In genomic region chr11:9775393-9775780, GRCh38 we compare ENCODE assay signal across 17 cellular contexts.
A peak's percentile ranks its signal among the peaks of the same experiment; 100 is the strongest.
DNase-seq lines count a peak whose midpoint lies in the region; ATAC-seq and TF ChIP-seq lines count a peak whose summit lies in the region.
"Had no signal": no experiment of that assay in that cellular context is flagged by ENCODE, and none has a peak within 500 bp of the region (broad histone marks: within the 10 kb centered on the region; RNA-seq: fewer than 3 reads in every experiment).

No MANE protein-coding gene starts in this region.

- H3K27ac Mint-ChIP-seq in endodermal cell: no peak overlapping the region
- H3K27ac Mint-ChIP-seq: stimulated activated effector memory CD8-positive, alpha-beta T cell treated with anti-CD3 and anti-CD28 coated beads, Interleukin-12 subunit alpha, Interleukin-12 subunit beta, amount 100 ng/mL, for 72 hours had no signal

- intact Hi-C loops in heart right ventricle (cut with DNase I) (no loop called here), vagina (cut with DNase I) (no loop called here)

- H3K36me3 ChIP-seq in heart right ventricle (peaks cover 0 to 34% (median 14%) of the 10 kb centered on the region in 9 donors), right atrium auricular region (peaks cover 13% of the 10 kb centered on the region), endodermal cell (ENCODE audit: control insufficient read depth, insufficient read depth, low read length) (peaks cover 11% of the 10 kb centered on the region), mesodermal cell (ENCODE audit: control insufficient read depth, insufficient read depth, low read length) (peaks cover 26% of the 10 kb centered on the region), vagina (peaks cover 0 to 13% of the 10 kb centered on the region in 2 donors)

- H3K9ac ChIP-seq in endodermal cell (ENCODE audit: extremely low read depth, low read length, poor library complexity, severe bottlenecking): no peak overlapping the region

- no peaks in the 10 kb centered on the region for H3K27me3 Mint-ChIP-seq in endodermal cell (ENCODE audit: insufficient read depth)

- peaks cover 37% of the 10 kb centered on the region for H3K4me1 Mint-ChIP-seq in endodermal cell
- H3K4me1 Mint-ChIP-seq: stimulated activated effector memory CD8-positive, alpha-beta T cell treated with anti-CD3 and anti-CD28 coated beads, Interleukin-12 subunit alpha, Interleukin-12 subunit beta, amount 100 ng/mL, for 72 hours had no signal

- TF ChIP-seq POLR2A in vagina (IDR thresholded peaks at IDR 0.05): no peak

- H3K4me3 ChIP-seq in heart right ventricle (no peak overlapping the region), right atrium auricular region (no peak overlapping the region), endodermal cell (ENCODE audit: low read length) (no peak overlapping the region), mesodermal cell (ENCODE audit: extremely low read depth, insufficient read depth, low read length, poor library complexity, severe bottlenecking) (no peak overlapping the region), vagina (no peak overlapping the region)

- H3K4me3 Mint-ChIP-seq in endodermal cell: no peak overlapping the region
- H3K4me3 Mint-ChIP-seq: stimulated activated effector memory CD8-positive, alpha-beta T cell treated with anti-CD3 and anti-CD28 coated beads, Interleukin-12 subunit alpha, Interleukin-12 subunit beta, amount 100 ng/mL, for 72 hours had no signal

- no peaks in the 10 kb centered on the region for H3K9me3 Mint-ChIP-seq in endodermal cell
- H3K9me3 Mint-ChIP-seq: stimulated activated effector memory CD8-positive, alpha-beta T cell treated with anti-CD3 and anti-CD28 coated beads, Interleukin-12 subunit alpha, Interleukin-12 subunit beta, amount 100 ng/mL, for 72 hours had no signal

- ATAC-seq in heart right ventricle (peak in 2 of 8 donors; percentile 25 to 27), HG02973 (IDR thresholded peaks at IDR 0.05; ENCODE audit: unreplicated experiment) (no peak), HG02852 (IDR thresholded peaks at IDR 0.05; ENCODE audit: unreplicated experiment) (no peak)
- ATAC-seq: stimulated activated effector memory CD8-positive, alpha-beta T cell treated with anti-CD3 and anti-CD28 coated beads, Interleukin-12 subunit alpha, Interleukin-12 subunit beta, amount 100 ng/mL, for 72 hours had no signal

- H3K36me3 Mint-ChIP-seq in endodermal cell (ENCODE audit: low read depth): peaks cover 11% of the 10 kb centered on the region
- H3K36me3 Mint-ChIP-seq: stimulated activated effector memory CD8-positive, alpha-beta T cell treated with anti-CD3 and anti-CD28 coated beads, Interleukin-12 subunit alpha, Interleukin-12 subunit beta, amount 100 ng/mL, for 72 hours had no signal

- H3K27ac ChIP-seq in heart right ventricle (peak overlapping the region in 7 of 10 donors; percentile 2 to 46 (median 22)), right atrium auricular region (no peak overlapping the region), endodermal cell (ENCODE audit: low read depth, low read length) (no peak overlapping the region), mesodermal cell (ENCODE audit: low read depth, low read length, severe bottlenecking) (peak overlapping the region; percentile 8), vagina (peak overlapping the region; percentile 13)

- H3K9me3 ChIP-seq in heart right ventricle: no peaks in the 10 kb centered on the region
- no peaks in the 10 kb centered on the region for H3K9me3 ChIP-seq in right atrium auricular region
- no peaks in the 10 kb centered on the region for H3K9me3 ChIP-seq in endodermal cell (ENCODE audit: control insufficient read depth, low read length)
- no peaks in the 10 kb centered on the region for H3K9me3 ChIP-seq in mesodermal cell (ENCODE audit: control insufficient read depth, low read length)
- no peaks in the 10 kb centered on the region for H3K9me3 ChIP-seq in vagina

- H3K27me3 ChIP-seq in heart right ventricle (no peaks in the 10 kb centered on the region), right atrium auricular region (no peaks in the 10 kb centered on the region), endodermal cell (ENCODE audit: control insufficient read depth, insufficient read depth, low read length, poor library complexity, severe bottlenecking) (no peaks in the 10 kb centered on the region), vagina (no peaks in the 10 kb centered on the region)

- H3K4me1 ChIP-seq in heart right ventricle (peaks cover 0 to 29% (median 19%) of the 10 kb centered on the region in 9 donors), right atrium auricular region (peaks cover 0 to 23% of the 10 kb centered on the region in 2 donors), endodermal cell (ENCODE audit: control insufficient read depth, insufficient read depth, low read length) (peaks cover 23% of the 10 kb centered on the region), mesodermal cell (ENCODE audit: control insufficient read depth, insufficient read depth, low read length, poor library complexity, severe bottlenecking) (peaks cover 25% of the 10 kb centered on the region), vagina (peaks cover 17% of the 10 kb centered on the region)

- WGBS in heart right ventricle, 2 donors: 21 to 51% methylated on average over 2 of the region's 2 CpGs
- WGBS in endodermal cell (ENCODE audit: insufficient coverage in 1 of 2, insufficient read length in 1 of 2), 2 experiments: 63% methylated on average over 2 of the region's 2 CpGs; no CpG with 5 or more reads in 1 of the 2 experiments
- WGBS in mesodermal cell (ENCODE audit: insufficient coverage in 2 of 2), 2 experiments: no CpG with 5 or more reads among the region's 2 CpGs

- DNase-seq in heart right ventricle (no peak), right atrium auricular region (ENCODE audit: low spot score) (no peak), endodermal cell (peak; percentile 54), vagina (ENCODE audit: extremely low spot score in 2 of 2) (no peak)
- DNase-seq in stimulated activated CD4-positive, alpha-beta T cell treated with anti-CD3 and anti-CD28 coated beads, Interleukin-2, amount 100 ng/mL, for 48 hours: no peak
- DNase-seq: activated CD4-positive, alpha-beta T cell treated with anti-CD3 and anti-CD28 coated beads for 1 hour; activated CD8-positive, alpha-beta memory T cell treated with anti-CD3 and anti-CD28 coated beads, Interleukin-2, amount 50 U/mL, for 4 hours; activated naive CD4-positive, alpha-beta T cell treated with Interleukin-2 at 50 U/mL for 16 hours; cortex of kidney; glutamatergic neuron; NCI-H1417 treated with DMSO at 0.1 percent for 48 hours; nucleus accumbens; SHP77 had no signal

- TF ChIP-seq CTCF in heart right ventricle (IDR thresholded peaks at IDR 0.05) (no peak), right atrium auricular region (IDR thresholded peaks at IDR 0.05) (no peak), endodermal cell (conservative IDR thresholded peaks at IDR 0.05) (no peak), vagina (IDR thresholded peaks at IDR 0.05) (no peak)

Comparison
In these comparisons a context has a peak if more than half of its experiments do, and no peak if none do; other contexts are left out.
1. H3K27ac ChIP-seq: peak in heart right ventricle (7 of 10), mesodermal cell (single experiment) and vagina (single experiment); none in right atrium auricular region (0 of 2) and endodermal cell (single experiment).